Comparison of ENCODE assay signal across 7 cellular contexts in the genomic region with DNA sequence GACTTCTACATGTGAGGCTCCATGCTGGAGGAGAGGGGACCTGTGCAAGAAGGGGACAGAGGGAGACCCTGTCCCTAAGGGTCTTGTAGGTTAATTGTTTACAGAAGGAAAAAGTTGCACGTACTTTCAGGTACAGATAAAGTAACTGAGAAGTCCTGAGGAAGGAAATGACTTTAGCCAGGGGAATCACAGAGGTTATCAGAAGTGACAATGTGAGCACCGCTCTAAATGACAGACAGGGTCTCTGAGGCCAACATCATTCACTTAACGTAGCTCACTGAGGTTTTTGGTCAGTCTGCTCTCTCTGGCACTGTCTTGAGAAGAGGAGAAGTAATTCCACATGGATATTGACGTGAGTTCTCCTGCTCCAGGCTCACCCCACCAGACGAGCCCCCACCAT.
"Had no signal": no experiment of that assay in that cellular context is flagged by ENCODE, and none has a peak within 500 bp of the region (broad histone marks: within the 10 kb centered on the region; RNA-seq: fewer than 3 reads in every experiment).

No MANE protein-coding gene starts in this region.

- H3K27ac Mint-ChIP-seq: IgD-negative memory B cell had no signal

- H2AFZ ChIP-seq: GM23248 had no signal

- DNase-seq: GM23248, GOT3, H9, HCEC 1CT had no signal

- H3K9me3 Mint-ChIP-seq: H9, IgD-negative memory B cell had no signal

- H3K9ac ChIP-seq: GM23248 had no signal

- H3K4me3 ChIP-seq: GM23248 had no signal

- H3K4me3 Mint-ChIP-seq: H9, IgD-negative memory B cell had no signal

- H3K27ac ChIP-seq: GM23248, HL-60 had no signal

- H3K27me3 Mint-ChIP-seq: IgD-negative memory B cell had no signal

- ATAC-seq: HepG2 had no signal
